19 cellular contexts compared by ENCODE assay signal in the genomic region with DNA sequence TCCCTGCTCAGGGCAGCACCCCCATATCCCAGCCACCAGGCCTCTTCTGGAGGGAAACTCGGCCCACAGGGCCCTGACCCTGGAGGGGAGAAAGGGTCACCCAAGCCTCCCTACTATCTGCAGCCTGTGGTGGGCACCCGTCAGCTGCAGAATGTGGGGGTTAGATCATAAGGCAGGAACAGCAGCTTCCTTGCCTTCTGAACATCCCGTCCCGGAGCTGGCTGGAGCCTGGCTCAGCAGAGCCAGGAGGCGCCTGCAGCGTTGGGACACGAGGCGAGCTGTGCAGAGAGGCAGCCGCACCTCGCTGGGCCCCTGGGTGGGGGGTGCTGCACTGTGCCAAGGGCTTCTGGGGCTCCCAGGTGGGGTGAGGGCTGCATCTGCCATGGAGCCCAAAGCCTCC.
"Had no signal": no experiment of that assay in that cellular context is flagged by ENCODE, and none has a peak within 500 bp of the region (broad histone marks: within the 10 kb centered on the region; RNA-seq: fewer than 3 reads in every experiment).

No MANE protein-coding gene starts in this region.

- DNase-seq: activated CD4-positive, alpha-beta T cell treated with anti-CD3 and anti-CD28 coated beads, Interleukin-2, amount 50 U/mL, for 1 hour; activated CD4-positive, CD25-positive, alpha-beta regulatory T cell treated with anti-CD3 and anti-CD28 coated beads, Interleukin-2, amount 50 U/mL, for 72 hours; activated CD8-positive, alpha-beta memory T cell treated with anti-CD3 and anti-CD28 coated beads for 24 hours; activated CD8-positive, alpha-beta memory T cell treated with anti-CD3 and anti-CD28 coated beads, Interleukin-2, amount 50 U/mL, for 48 hours; activated gamma-delta T cell; activated T-cell treated with anti-CD3 and anti-CD28 coated beads, Interleukin-2, amount 50 U/mL, for 48 hours; cerebellar nuclear complex; effector CD4-positive, alpha-beta T cell; left cardiac atrium; nephron progenitor cell; occipital lobe; right lobe of liver; spleen; stimulated activated naive B cell treated with anti-CD40 and anti-IgM and Interleukin-4, amounts not matched to agents 10 μg/mL and 1 μg/mL and 100 μg/mL, for 72 hours; T-helper 17 cell had no signal

- H3K4me3 ChIP-seq: breast epithelium, lung, right lobe of liver, spleen had no signal

- H3K27ac ChIP-seq: breast epithelium, right lobe of liver, spleen, VCaP had no signal

- H3K4me1 ChIP-seq: breast epithelium, right lobe of liver, spleen had no signal

- H3K36me3 ChIP-seq: breast epithelium, right lobe of liver, spleen had no signal

- H3K27me3 ChIP-seq: right lobe of liver had no signal

- ATAC-seq: esophagus mucosa; right lobe of liver; stimulated activated naive B cell treated with anti-CD40 and anti-IgM and Interleukin-4, amounts not matched to agents 10 μg/mL and 1 μg/mL and 100 μg/mL, for 72 hours; T-helper 17 cell had no signal

- H3K9me3 ChIP-seq: breast epithelium, right lobe of liver had no signal
